Comparison of ENCODE assay signal across 10 cellular contexts in genomic region chr19:33301900-33302174, GRCh38. TPM values are rescaled to one million over a fixed set of nuclear protein-coding genes. Genes with fewer than 3 reads are reported as not detected.
A peak's percentile ranks its signal among the peaks of the same experiment; 100 is the strongest.
DNase-seq lines count a peak whose midpoint lies in the region; ATAC-seq, FAIRE-seq and TF ChIP-seq lines count a peak whose summit lies in the region.
"Had no signal": no experiment of that assay in that cellular context is flagged by ENCODE, and none has a peak within 500 bp of the region (broad histone marks: within the 10 kb centered on the region; RNA-seq: fewer than 3 reads in every experiment).

No MANE protein-coding gene starts in this region.

- no peaks in the 10 kb centered on the region for H3K9me2 ChIP-seq in neural cell (ENCODE audit: insufficient read depth, low read length)

- H3K79me2 ChIP-seq in endothelial cell of umbilical vein (ENCODE audit: control insufficient read depth, insufficient read depth, low read length) = no peaks in the 10 kb centered on the region
- H3K79me2 ChIP-seq in neural cell (replicated peaks; ENCODE audit: insufficient read depth, low read length) = no peaks in the 10 kb centered on the region

- POLR2A ChIA-PET in A673 (lab: Charles Lee; ENCODE audit: low non-redundant PET) (no interaction called here), endothelial cell of umbilical vein (lab: Charles Lee) (no interaction called here)

- no peaks in the 10 kb centered on the region for H3K9me1 ChIP-seq in endothelial cell of umbilical vein (replicated peaks; ENCODE audit: control insufficient read depth, extremely low read depth, insufficient read depth, low read length)

- TF ChIP-seq EP300 in neural cell (conservative IDR thresholded peaks at IDR 0.05; ENCODE audit: poor library complexity, severe bottlenecking) = no peak

- intact Hi-C loops in A673 (cut with micrococcal nuclease; ENCODE audit: unreplicated experiment) = no loop called here
- intact Hi-C loops in endothelial cell of umbilical vein (cut with micrococcal nuclease) = loop anchor here (1.0 to 5.0 kb wide), 3 partner anchors 67 to 95 kb away; partner anchors contain the start of gene CEBPG

- H3K4me2 ChIP-seq in endothelial cell of umbilical vein (ENCODE audit: insufficient read depth, low read length) (no peak overlapping the region), neural cell (ENCODE audit: low read length) (no peak overlapping the region)

- H3K4me1 ChIP-seq in A673 (ENCODE audit: insufficient read depth, low read length, poor library complexity, severe bottlenecking) (no peaks in the 10 kb centered on the region), HUES64 (ENCODE audit: insufficient read depth, low read length) (0 out of 2 replicates have a peak, but pooled peaks cover 6% of the 10 kb centered on the region), endothelial cell of umbilical vein (ENCODE audit: control insufficient read depth, extremely low read depth, insufficient read depth, low read length) (peaks cover 9% of the 10 kb centered on the region)

- H3K27ac Mint-ChIP-seq in activated naive CD4-positive, alpha-beta T cell treated with anti-CD3 and anti-CD28 coated beads, Interleukin-2, amount 50 U/mL, for 72 hours = no peak overlapping the region
- H3K27ac Mint-ChIP-seq: activated T-helper 1 cell treated with anti-CD3 and anti-CD28 coated beads, Interleukin-12 subunit alpha, Interleukin-12 subunit beta, Interleukin-2, Interleukin-4 antibody, amounts not matched to agents 30 ng/mL and 10 ng/mL and 1 ng/mL, durations not matched to agents 14 hours and 24 hours and 36 hours had no signal

- TF ChIP-seq RAD21 in neural cell (conservative IDR thresholded peaks at IDR 0.05) = no peak

- H3K9me3 Mint-ChIP-seq in activated naive CD4-positive, alpha-beta T cell treated with anti-CD3 and anti-CD28 coated beads, Interleukin-2, amount 50 U/mL, for 72 hours = no peaks in the 10 kb centered on the region
- H3K9me3 Mint-ChIP-seq: activated T-helper 1 cell treated with anti-CD3 and anti-CD28 coated beads, Interleukin-12 subunit alpha, Interleukin-12 subunit beta, Interleukin-2, Interleukin-4 antibody, amounts not matched to agents 30 ng/mL and 10 ng/mL and 1 ng/mL, durations not matched to agents 14 hours and 24 hours and 36 hours had no signal

- dilution Hi-C loops in endothelial cell of umbilical vein (cut with MboI; ENCODE audit: extremely low pct_ligation_motif_present, low sequenced_read_pairs) = no loop called here

- BruUV-seq in A673 (replicated peaks; lab: Mats Ljungman, UMichigan) (no TSS peak), endothelial cell of umbilical vein (replicated peaks; lab: Mats Ljungman, UMichigan) (no TSS peak)

- H3K36me3 Mint-ChIP-seq in activated naive CD4-positive, alpha-beta T cell treated with anti-CD3 and anti-CD28 coated beads, Interleukin-2, amount 50 U/mL, for 72 hours = no peaks in the 10 kb centered on the region

- peak overlapping the region; percentile 66 for H2AFZ ChIP-seq in endothelial cell of umbilical vein (ENCODE audit: low read depth, low read length)
- H2AFZ ChIP-seq in neural cell (ENCODE audit: low read depth, low read length) = no peak overlapping the region

- H3K4me3 ChIP-seq in A673 (ENCODE audit: low read depth, low read length, poor library complexity, severe bottlenecking) = peak overlapping the region; percentile 68
- H3K4me3 ChIP-seq in HUES64 (ENCODE audit: low read length) = peak overlapping the region; percentile 75
- H3K4me3 ChIP-seq in endothelial cell of umbilical vein (replicated peaks in 1 of 3; ENCODE audit: insufficient read depth in 1 of 3, low read depth in 1 of 3, low read length in 3 of 3) = peak overlapping the region in 1 of 3 experiments; percentile 26
- H3K4me3 ChIP-seq in neural cell (ENCODE audit: low read length) = peak overlapping the region; percentile 61

- TF ChIP-seq CTCF in A673 (conservative IDR thresholded peaks at IDR 0.05; ENCODE audit: low read depth, low read length) (no peak), endothelial cell of umbilical vein (IDR thresholded peaks at IDR 0.05; ENCODE audit: extremely low read depth in 1 of 2, insufficient read depth in 1 of 2, low read depth in 1 of 2, low read length in 2 of 2) (no peak), neural cell (IDR thresholded peaks at IDR 0.05; ENCODE audit: poor library complexity, severe bottlenecking) (no peak)

- DNase-seq in A673 (ENCODE audit: low spot score) (no peak), endothelial cell of umbilical vein (ENCODE audit: low read depth, low spot score) (no peak), glomerular visceral epithelial cell (ENCODE audit: extremely low spot score) (no peak)
- no peak for DNase-seq in effector CD8-positive, alpha-beta T cell (lab: John Stamatoyannopoulos, UW)
- DNase-seq in activated naive CD4-positive, alpha-beta T cell treated with anti-CD3 and anti-CD28 coated beads, Interleukin-2, amount 50 U/mL, for 72 hours (ENCODE audit: low spot score in 2 of 2) = no peak

- H3F3A ChIP-seq in neural cell (ENCODE audit: insufficient read depth, low read length, poor library complexity, severe bottlenecking) = no peaks in the 10 kb centered on the region

- H3K9ac ChIP-seq in HUES64 (ENCODE audit: low read depth, low read length) (no peak overlapping the region; the same call in 1 of the 2 replicates), endothelial cell of umbilical vein (replicated peaks; ENCODE audit: extremely low read depth, insufficient read depth, low read length) (no peak overlapping the region), neural cell (ENCODE audit: low read length) (peak overlapping the region; percentile 66)

- H3K36me3 ChIP-seq in A673 (ENCODE audit: insufficient read depth, low read length, poor library complexity, severe bottlenecking) = no peaks in the 10 kb centered on the region
- no peaks in the 10 kb centered on the region for H3K36me3 ChIP-seq in HUES64 (ENCODE audit: insufficient read depth, low read length)
- no peaks in the 10 kb centered on the region for H3K36me3 ChIP-seq in endothelial cell of umbilical vein (ENCODE audit: control insufficient read depth in 2 of 2, extremely low read depth in 1 of 2, insufficient read depth in 2 of 2, low read length in 2 of 2)
- H3K36me3 ChIP-seq in neural cell (ENCODE audit: insufficient read depth, low read length) = no peaks in the 10 kb centered on the region

- H3K27me3 ChIP-seq in A673 (replicated peaks; ENCODE audit: insufficient read depth, low read depth, low read length, poor library complexity) (peaks cover 34% of the 10 kb centered on the region), HUES64 (ENCODE audit: insufficient read depth, low read length) (peaks cover 67% of the 10 kb centered on the region), endothelial cell of umbilical vein (ENCODE audit: control insufficient read depth in 2 of 2, insufficient read depth in 2 of 2, low read length in 2 of 2) (peaks cover 25 to 46% of the 10 kb centered on the region in 2 experiments), neural cell (ENCODE audit: insufficient read depth, low read depth, low read length) (peaks cover 45% of the 10 kb centered on the region)

- no peak for ATAC-seq in HG02588 (IDR thresholded peaks at IDR 0.05; ENCODE audit: unreplicated experiment)
- ATAC-seq in activated naive CD4-positive, alpha-beta T cell treated with anti-CD3 and anti-CD28 coated beads, Interleukin-2, amount 50 U/mL, for 72 hours = no peak

- no peak overlapping the region for H3K27ac ChIP-seq in A673 (ENCODE audit: low read depth, low read length, poor library complexity, severe bottlenecking)
- H3K27ac ChIP-seq in HUES64 (ENCODE audit: low read depth, low read length) = no peak overlapping the region
- H3K27ac ChIP-seq in endothelial cell of umbilical vein (ENCODE audit: insufficient read depth, low read depth, low read length) = no peak overlapping the region
- H3K27ac ChIP-seq in neural cell (ENCODE audit: low read length) = no peak overlapping the region

- CTCF ChIA-PET in A673 (lab: Charles Lee) = interaction anchor here (0.6 kb wide), 1 partner anchor 114 kb away, joined by 3 read pairs; no protein-coding TSS in a partner anchor
- CTCF ChIA-PET in endothelial cell of umbilical vein (lab: Charles Lee) = interaction anchor here (1.2 to 2.2 kb wide), 7 partner anchors 10 to 105 kb away, joined by 3 to 12 read pairs (median 4); partner anchors contain the start of gene CEBPG

- H3K9me3 ChIP-seq in A673 (ENCODE audit: low read depth, low read length, poor library complexity, severe bottlenecking) (no peaks in the 10 kb centered on the region), HUES64 (ENCODE audit: insufficient read depth, low read depth, low read length) (no peaks in the 10 kb centered on the region), endothelial cell of umbilical vein (replicated peaks; ENCODE audit: control insufficient read depth, insufficient read depth, low read length) (no peaks in the 10 kb centered on the region), neural cell (ENCODE audit: low read length) (no peaks in the 10 kb centered on the region)

- H4K20me1 ChIP-seq in endothelial cell of umbilical vein (replicated peaks; ENCODE audit: control insufficient read depth, extremely low read depth, insufficient read depth, low read length) (no peaks in the 10 kb centered on the region), neural cell (ENCODE audit: insufficient read depth) (no peaks in the 10 kb centered on the region)

- TF ChIP-seq POLR2A in endothelial cell of umbilical vein (IDR thresholded peaks at IDR 0.05; ENCODE audit: low read depth, low read length) = no peak

- no peak for FAIRE-seq in endothelial cell of umbilical vein (lab: Jason Lieb, UNC)
- FAIRE-seq: frontal cortex had no signal

- 1% methylated on average over 41 of the region's 41 CpGs for WGBS in HUES64

TF ChIP-seq in endothelial cell of umbilical vein, 7 proteins besides CTCF, POLR2A, EP300 and RAD21 (continues in another document):
- peak; percentile 61 for TF ChIP-seq EZH2 (IDR thresholded peaks at IDR 0.05; ENCODE audit: borderline replicate concordance, low read depth, low read length, severe bottlenecking)

TF ChIP-seq in neural cell, 6 proteins besides CTCF, POLR2A, EP300 and RAD21 (continues in another document):
- TF ChIP-seq SMC3 (conservative IDR thresholded peaks at IDR 0.05; ENCODE audit: poor library complexity) (no peak), POLR2AphosphoS5 (IDR thresholded peaks at IDR 0.05) (no peak)

RNA-seq across cellular contexts. Expression of gene CEBPA, which starts 0.5 kb away (rescaled TPM):
- 1.4 TPM in 2 replicates for total RNA-seq in A673 (2021)
- 1.1 TPM for polyA plus RNA-seq in HUES64 (2013, experiment 1 of 2)
- 0.95 TPM for polyA plus RNA-seq in HUES64 (2013, experiment 2 of 2)
- not detected in 2 replicates for total RNA-seq in endothelial cell of umbilical vein
- polyA plus RNA-seq in endothelial cell of umbilical vein = 0.05 and 0.06 TPM in 2 replicates
- 0.04 TPM in 2 replicates for polyA plus RNA-seq in endothelial cell of umbilical vein (2011; cell fraction: cytosol; rRNA removed)
- not detected in 2 replicates for polyA plus RNA-seq in endothelial cell of umbilical vein (2011; cell fraction: nucleus; rRNA removed)
- polyA plus RNA-seq in endothelial cell of umbilical vein (2012) = not detected in 2 replicates
- polyA minus RNA-seq in endothelial cell of umbilical vein = 0.11 TPM in 1 of 2 replicates, not detected in the other
- polyA minus RNA-seq in endothelial cell of umbilical vein (2011; cell fraction: cytosol; rRNA and poly(A)+ RNA removed) = 6.9 TPM
- polyA minus RNA-seq in endothelial cell of umbilical vein (2011; cell fraction: nucleus; rRNA and poly(A)+ RNA removed) = not detected in 2 replicates
- 1.6 and 2.6 TPM in 2 replicates for polyA plus RNA-seq in neural cell
- 5.0 and 6.6 TPM in 2 replicates for polyA minus RNA-seq in neural cell
- total RNA-seq in activated naive CD4-positive, alpha-beta T cell treated with anti-CD3 and anti-CD28 coated beads, Interleukin-2, amount 50 U/mL, for 72 hours = under 1 TPM in 1 of 2 donors, not detected in 1; 0.49 TPM
